Comparison of ENCODE assay signal across 22 cellular contexts in the genomic region with DNA sequence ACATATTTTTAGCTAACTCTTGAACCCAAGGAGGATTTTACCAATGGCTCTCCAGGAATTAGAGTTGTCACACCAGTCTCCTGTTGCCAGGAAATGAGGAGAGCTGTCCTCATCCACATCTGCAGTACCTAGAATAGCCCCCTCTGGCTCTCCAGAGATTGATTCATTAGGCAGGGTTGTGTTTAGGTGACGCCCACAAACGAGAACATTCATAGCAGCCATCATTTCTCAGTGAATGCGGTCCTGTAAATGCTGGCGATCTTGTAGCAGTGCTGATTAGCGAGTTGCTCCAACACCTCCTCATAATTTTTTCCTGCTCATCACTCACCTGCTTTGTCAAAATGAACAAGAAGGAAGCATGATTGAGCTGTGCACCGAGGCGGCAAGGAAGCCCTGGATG. TPM values are rescaled to one million over a fixed set of nuclear protein-coding genes. Genes with fewer than 3 reads are reported as not detected.
DNase-seq lines count a peak whose midpoint lies in the region; ATAC-seq, FAIRE-seq and TF ChIP-seq lines count a peak whose summit lies in the region.
"Had no signal": no experiment of that assay in that cellular context is flagged by ENCODE, and none has a peak within 500 bp of the region (broad histone marks: within the 10 kb centered on the region; RNA-seq: fewer than 3 reads in every experiment).

No MANE protein-coding gene starts in this region.

- H4K8ac ChIP-seq in IMR-90 (ENCODE audit: low read depth in 2 of 2, low read length in 2 of 2), result peak overlapping the region in 1 of 2 experiments; percentile 12; a peak in 1 of 4 replicates

- POLR2A ChIA-PET in IMR-90 (lab: Charles Lee; ENCODE audit: unreplicated experiment), result no interaction called here

- H3K27ac ChIP-seq in IMR-90 (ENCODE audit: insufficient read depth, low read length) (no peak overlapping the region), endodermal cell (ENCODE audit: low read depth, low read length) (no peak overlapping the region), osteoblast (ENCODE audit: low read depth, low read length) (no peak overlapping the region)
- H3K27ac ChIP-seq: gastrocnemius medialis, skin epidermis had no signal

- H3K9me1 ChIP-seq in IMR-90 (ENCODE audit: insufficient read depth, low read length), result peaks cover 17% of the 10 kb centered on the region

- peaks cover 57% of the 10 kb centered on the region for H3K4me1 ChIP-seq in ES-I3 (ENCODE audit: insufficient read depth, low read length)
- H3K4me1 ChIP-seq in IMR-90 (ENCODE audit: control insufficient read depth, insufficient read depth, low read length), result peaks cover 21% of the 10 kb centered on the region
- peaks cover 4% of the 10 kb centered on the region for H3K4me1 ChIP-seq in endodermal cell (ENCODE audit: control insufficient read depth, insufficient read depth, low read length)
- H3K4me1 ChIP-seq in osteoblast (ENCODE audit: insufficient read depth, low read length), result peaks cover 52% of the 10 kb centered on the region
- H3K4me1 ChIP-seq: gastrocnemius medialis had no signal

- peak overlapping the region; percentile 34; the same call in 1 of the 2 replicates for H3K23ac ChIP-seq in IMR-90 (ENCODE audit: low read depth, low read length)

- no peaks in the 10 kb centered on the region for H3K9me3 Mint-ChIP-seq in endodermal cell

- H3K27me3 ChIP-seq in IMR-90 (ENCODE audit: control insufficient read depth, insufficient read depth, low read length) (peaks cover 5% of the 10 kb centered on the region; the same call in 1 of the 2 replicates), endodermal cell (ENCODE audit: control insufficient read depth, insufficient read depth, low read length, poor library complexity, severe bottlenecking) (no peaks in the 10 kb centered on the region), osteoblast (ENCODE audit: insufficient read depth, low read length) (no peaks in the 10 kb centered on the region)
- H3K27me3 ChIP-seq: MG63 had no signal

- no peaks in the 10 kb centered on the region for H3K79me1 ChIP-seq in IMR-90 (ENCODE audit: low read depth in 1 of 2, low read length in 2 of 2)

- in situ Hi-C loops in IMR-90 (cut with MboI; ENCODE audit: low sequenced_read_pairs), result no loop called here

- no peak for TF ChIP-seq POLR2A in IMR-90 (IDR thresholded peaks at IDR 0.05; ENCODE audit: low read depth, low read length)

- H2BK5ac ChIP-seq in IMR-90 (ENCODE audit: low read depth, low read length, poor library complexity, severe bottlenecking), result no peak overlapping the region

- H4K20me1 ChIP-seq in IMR-90 (ENCODE audit: insufficient read depth, low read length), result peaks cover 4% of the 10 kb centered on the region; the same call in 1 of the 2 replicates
- no peaks in the 10 kb centered on the region for H4K20me1 ChIP-seq in osteoblast (ENCODE audit: insufficient read depth, low read length)

- no peak overlapping the region for H2AK9ac ChIP-seq in IMR-90 (replicated peaks; ENCODE audit: low read depth, low read length, poor library complexity)

- H3K4me3 ChIP-seq in IMR-90 (ENCODE audit: insufficient read depth, low read depth, low read length) (no peak overlapping the region), endodermal cell (ENCODE audit: low read length) (no peak overlapping the region), osteoblast (ENCODE audit: insufficient read depth, low read length) (peak overlapping the region; percentile 38)
- H3K4me3 ChIP-seq: gastrocnemius medialis, MG63, skin epidermis had no signal

- no peaks in the 10 kb centered on the region for H3K36me3 Mint-ChIP-seq in endodermal cell (ENCODE audit: low read depth)

- peak overlapping the region; percentile 31 for H4K91ac ChIP-seq in IMR-90 (ENCODE audit: insufficient read depth, low read depth, low read length)

- peak; percentile 16 for DNase-seq in IMR-90
- peak; percentile 57 for DNase-seq in endodermal cell
- DNase-seq in osteoblast (ENCODE audit: insufficient read length, low spot score, missing footprints), result no peak
- DNase-seq in left lobe of liver (ENCODE audit: low spot score), result no peak
- DNase-seq in HTR-8/SVneo (ENCODE audit: insufficient read length, low spot score), result no peak
- DNase-seq: activated CD4-positive, CD25-positive, alpha-beta regulatory T cell treated with anti-CD3 and anti-CD28 coated beads, Interleukin-2, amount 50 U/mL, for 72 hours; activated gamma-delta T cell treated with Interleukin-2 at 50 U/mL for 16 hours; DMS53; gastrocnemius medialis; HCEC 1CT; NCI-H1694; T1000 had no signal

- no peak overlapping the region for H3K18ac ChIP-seq in IMR-90 (ENCODE audit: low read depth, low read length)

- no peak for TF ChIP-seq RAD21 in IMR-90 (IDR thresholded peaks at IDR 0.05; ENCODE audit: low read length)

- H3K4me2 ChIP-seq in IMR-90 (ENCODE audit: low read depth, low read length), result peak overlapping the region; percentile 35
- H3K4me2 ChIP-seq in osteoblast (ENCODE audit: insufficient read depth, low read length), result peak overlapping the region; percentile 81

- H3K4ac ChIP-seq in IMR-90 (ENCODE audit: low read depth, low read length), result no peak overlapping the region

- no peak overlapping the region; the same call in 2 of the 3 replicates for H2BK15ac ChIP-seq in IMR-90 (ENCODE audit: low read depth, low read length)

- no peaks in the 10 kb centered on the region for H3K79me2 ChIP-seq in osteoblast (ENCODE audit: insufficient read depth, low read length)

- CTCF ChIA-PET in IMR-90 (lab: Yijun Ruan, JAX), result interaction anchor here (0.6 to 2.5 kb wide), 3 partner anchors 19 to 117 kb away, joined by 4 to 9 read pairs (median 6); no protein-coding TSS in a partner anchor

- no peak for ATAC-seq in IMR-90 (ENCODE audit: low read depth)
- no peak for ATAC-seq in left lobe of liver
- no peak for ATAC-seq in HG03460 (IDR thresholded peaks at IDR 0.05; ENCODE audit: unreplicated experiment)
- ATAC-seq: gastrocnemius medialis, HepG2 had no signal

- BruUV-seq in IMR-90 (replicated peaks; lab: Mats Ljungman, UMichigan), result no TSS peak

- H3K4me3 Mint-ChIP-seq in endodermal cell, result no peak overlapping the region

- peak overlapping the region; percentile 41 for H3K27ac Mint-ChIP-seq in endodermal cell
- H3K27ac Mint-ChIP-seq: progenitor cell of endocrine pancreas had no signal

- peaks cover 38% of the 10 kb centered on the region for H3K4me1 Mint-ChIP-seq in endodermal cell

- peak overlapping the region; percentile 21 for H2BK120ac ChIP-seq in IMR-90 (ENCODE audit: low read depth, low read length)

- H3K9ac ChIP-seq in ES-I3 (ENCODE audit: low read depth, low read length), result peak overlapping the region; percentile 39
- no peak overlapping the region for H3K9ac ChIP-seq in IMR-90 (ENCODE audit: low read depth, low read length)
- H3K9ac ChIP-seq in endodermal cell (ENCODE audit: extremely low read depth, low read length, poor library complexity, severe bottlenecking), result no peak overlapping the region

- H2AFZ ChIP-seq in IMR-90 (replicated peaks; ENCODE audit: low read length, poor library complexity) (peak overlapping the region; percentile 70), osteoblast (ENCODE audit: low read length) (peak overlapping the region; percentile 11)

- no peak overlapping the region for H4K5ac ChIP-seq in IMR-90 (ENCODE audit: low read depth, low read length)

- dilution Hi-C loops in IMR-90 (cut with HindIII; ENCODE audit: low sequenced_read_pairs, unreplicated experiment), result no loop called here

- H3K27me3 Mint-ChIP-seq in endodermal cell (ENCODE audit: insufficient read depth), result no peaks in the 10 kb centered on the region

- H3K14ac ChIP-seq in IMR-90 (replicated peaks; ENCODE audit: low read depth, low read length), result no peak overlapping the region

- intact Hi-C loops in IMR-90 (cut with micrococcal nuclease), result no loop called here

- no CpG with 5 or more reads among the region's 7 CpGs for WGBS in IMR-90 (ENCODE audit: extremely low coverage in 2 of 2, insufficient read length in 1 of 2), 2 experiments
- 62 to 79% methylated on average over 5 to 7 of the region's 7 CpGs for WGBS in endodermal cell (ENCODE audit: insufficient coverage in 1 of 2, insufficient read length in 1 of 2), 2 experiments

- peak overlapping the region; percentile 75 for H2BK20ac ChIP-seq in IMR-90 (ENCODE audit: low read depth, low read length)

- H3K9me3 ChIP-seq in ES-I3 (ENCODE audit: control insufficient read depth, insufficient read depth, low read length), result no peaks in the 10 kb centered on the region
- no peaks in the 10 kb centered on the region for H3K9me3 ChIP-seq in IMR-90 (ENCODE audit: control insufficient read depth, insufficient read depth, low read length)
- H3K9me3 ChIP-seq in endodermal cell (ENCODE audit: control insufficient read depth, low read length), result no peaks in the 10 kb centered on the region
- H3K9me3 ChIP-seq in osteoblast (ENCODE audit: low read depth, low read length), result no peaks in the 10 kb centered on the region
- H3K9me3 ChIP-seq: gastrocnemius medialis, MG63 had no signal

- no peak for TF ChIP-seq CTCF in IMR-90 (conservative IDR thresholded peaks at IDR 0.05; ENCODE audit: low read depth, low read length)
- TF ChIP-seq CTCF in endodermal cell (conservative IDR thresholded peaks at IDR 0.05), result no peak
- no peak for TF ChIP-seq CTCF in osteoblast (IDR thresholded peaks at IDR 0.05; ENCODE audit: extremely low read depth, low read depth, low read length)

- H2AK5ac ChIP-seq in IMR-90 (ENCODE audit: low read depth, low read length), result peak overlapping the region; percentile 15; the same call in 1 of the 2 replicates

- no peaks in the 10 kb centered on the region for H3K36me3 ChIP-seq in ES-I3 (ENCODE audit: insufficient read depth, low read length)
- no peaks in the 10 kb centered on the region for H3K36me3 ChIP-seq in IMR-90 (ENCODE audit: control insufficient read depth, insufficient read depth, low read length)
- no peaks in the 10 kb centered on the region for H3K36me3 ChIP-seq in endodermal cell (ENCODE audit: control insufficient read depth, insufficient read depth, low read length)
- H3K36me3 ChIP-seq in osteoblast (ENCODE audit: insufficient read depth, low read length), result no peaks in the 10 kb centered on the region
- H3K36me3 ChIP-seq: gastrocnemius medialis, MG63 had no signal

- no peak for FAIRE-seq in HTR-8/SVneo (lab: Jason Lieb, UNC)
- FAIRE-seq: HepG2 had no signal

- no peak overlapping the region for H3K56ac ChIP-seq in IMR-90 (ENCODE audit: extremely low read depth, insufficient read depth, low read length)

RNA-seq across cellular contexts. Expression of gene KLHDC8A, which starts 16.3 kb away (rescaled TPM):
- total RNA-seq in IMR-90 (2012; rRNA removed), result not detected in 2 replicates
- polyA plus RNA-seq in IMR-90 (2012; rRNA removed), result not detected in 2 replicates
- 0.01 TPM in 1 of 2 replicates, not detected in the other for polyA plus RNA-seq in IMR-90 (2012; cell fraction: cytosol; rRNA removed)
- 0.02 TPM in 1 of 2 replicates, not detected in the other for polyA plus RNA-seq in IMR-90 (2012; cell fraction: nucleus; rRNA removed; ENCODE audit: low replicate concordance)
- total RNA-seq in endodermal cell, result under 1 TPM; 0.38 to 0.53 TPM
- polyA plus RNA-seq in endodermal cell (2013, experiment 1 of 2), result 14.6 TPM
- polyA plus RNA-seq in endodermal cell (2013, experiment 2 of 2), result 13.5 TPM
- total RNA-seq in osteoblast, result not detected in 2 replicates
- not detected for total RNA-seq in left lobe of liver
- total RNA-seq: gastrocnemius medialis, HepG2, myocyte, NCI-H460 had no signal
- polyA plus RNA-seq: BJ, HepG2 had no signal

RNA-seq across cellular contexts. Expression of gene LEMD1, which starts 48.8 kb away (rescaled TPM):
- not detected in 2 replicates for total RNA-seq in IMR-90 (2012; rRNA removed)
- not detected in 2 replicates for polyA plus RNA-seq in IMR-90 (2012; rRNA removed)
- not detected in 2 replicates for polyA plus RNA-seq in IMR-90 (2012; cell fraction: cytosol; rRNA removed)
- not detected in 2 replicates for polyA plus RNA-seq in IMR-90 (2012; cell fraction: nucleus; rRNA removed; ENCODE audit: low replicate concordance)
- total RNA-seq in endodermal cell, result 10 to 100 TPM; 13.5 to 16.7 TPM
- 20.5 TPM for polyA plus RNA-seq in endodermal cell (2013, experiment 1 of 2)
- 20.2 TPM for polyA plus RNA-seq in endodermal cell (2013, experiment 2 of 2)
- total RNA-seq in osteoblast, result not detected in 2 replicates
- not detected for total RNA-seq in left lobe of liver
- total RNA-seq: gastrocnemius medialis, lower leg skin, myocyte, NCI-H460 had no signal
- polyA plus RNA-seq: BJ had no signal

RNA-seq across cellular contexts. Expression of gene NUAK2, which starts 51.5 kb away (rescaled TPM):
- total RNA-seq in IMR-90 (2012; rRNA removed) (7.2 and 8.1 TPM in 2 replicates), endodermal cell (10 to 100 TPM; 13.4 to 19.1 TPM), osteoblast (2.7 and 3.6 TPM in 2 replicates), left lobe of liver (1.7 TPM)
- polyA plus RNA-seq in IMR-90 (2012; rRNA removed), result 17.6 and 18.7 TPM in 2 replicates
- polyA plus RNA-seq in IMR-90 (2012; cell fraction: cytosol; rRNA removed), result 12.3 and 18.8 TPM in 2 replicates
- polyA plus RNA-seq in IMR-90 (2012; cell fraction: nucleus; rRNA removed; ENCODE audit: low replicate concordance), result 22.8 and 32.1 TPM in 2 replicates
- polyA plus RNA-seq in endodermal cell (2013, experiment 1 of 2), result 21.8 TPM
- 21.0 TPM for polyA plus RNA-seq in endodermal cell (2013, experiment 2 of 2)

Comparison
In these comparisons a context has a peak if more than half of its experiments do, and no peak if none do; other contexts are left out.
1. DNase-seq: peak in IMR-90 (single experiment) and endodermal cell (single experiment); none in osteoblast (single experiment), left lobe of liver (single experiment) and HTR-8/SVneo (single experiment).
2. RNA of gene LEMD1, which starts 48.8 kb away (total RNA-seq): 13.5 to 16.7 TPM in endodermal cell; not detected in left lobe of liver (single experiment), not detected in IMR-90 and not detected in osteoblast; every median in the first group is over 10 times any median in the second.